In the genomic region with DNA sequence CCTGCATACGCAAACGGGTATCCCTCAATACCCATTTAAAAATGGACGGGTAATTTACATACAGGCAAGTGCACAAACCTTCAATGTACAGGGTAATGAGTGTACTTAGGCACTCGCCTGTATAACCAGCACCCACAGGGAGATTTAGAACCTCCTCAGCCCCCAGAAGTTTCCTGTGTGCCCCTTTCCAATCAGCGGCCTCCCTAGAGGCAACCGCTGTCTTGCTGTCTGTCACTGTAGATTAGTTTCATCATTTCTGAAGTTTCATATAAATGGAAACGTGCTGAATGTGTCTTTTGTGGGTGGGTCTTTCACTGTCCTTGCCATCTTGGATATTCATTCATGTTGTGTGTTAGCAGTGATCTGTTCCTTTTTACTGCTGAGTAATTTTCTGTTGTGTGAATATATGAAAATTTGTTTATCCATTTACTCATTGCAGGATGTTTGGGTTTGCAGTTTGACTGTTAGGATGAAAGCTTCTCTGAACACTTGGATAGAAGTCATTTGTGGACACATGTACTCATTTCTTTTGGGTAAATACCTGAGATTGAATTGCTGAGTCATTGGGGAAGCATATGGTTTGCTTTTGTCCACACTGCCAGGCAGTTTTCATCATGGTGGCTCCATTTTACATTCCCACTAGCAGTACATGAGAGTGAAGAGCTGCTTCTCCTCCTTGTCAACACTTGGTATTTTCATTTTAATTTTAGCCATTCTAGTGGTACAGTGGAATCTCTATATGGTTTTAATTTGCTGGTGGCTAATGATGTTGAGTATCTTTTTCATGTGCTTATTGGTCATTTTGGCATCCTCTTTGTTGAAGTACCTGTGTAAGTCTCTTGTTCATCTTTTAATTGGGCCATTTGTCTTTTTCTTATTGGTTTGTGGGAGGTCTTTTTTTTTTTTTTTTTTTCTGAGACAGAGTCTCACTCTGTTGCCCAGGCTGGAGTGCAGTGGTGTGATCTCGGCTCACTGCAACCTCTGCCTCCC, we compare ENCODE assay signal across 9 cellular contexts. TPM values are rescaled to one million over a fixed set of nuclear protein-coding genes. Genes with fewer than 3 reads are reported as not detected.
DNase-seq lines count a peak whose midpoint lies in the region; ATAC-seq, FAIRE-seq and TF ChIP-seq lines count a peak whose summit lies in the region.
"Had no signal": no experiment of that assay in that cellular context is flagged by ENCODE, and none has a peak within 500 bp of the region (broad histone marks: within the 10 kb centered on the region; RNA-seq: fewer than 3 reads in every experiment).

No MANE protein-coding gene starts in this region.

- peaks cover 2% of the 10 kb centered on the region for H3K9me3 Mint-ChIP-seq in activated naive CD8-positive, alpha-beta T cell (ENCODE audit: low read depth)

- H3K27ac Mint-ChIP-seq in activated naive CD8-positive, alpha-beta T cell, result peak overlapping the region; percentile 75
- H3K27ac Mint-ChIP-seq: mesothelial cell of epicardium had no signal

- ATAC-seq in A549, result no peak
- peak; percentile 34 for ATAC-seq in HG03571 (IDR thresholded peaks at IDR 0.05; ENCODE audit: unreplicated experiment)
- ATAC-seq in upper lobe of right lung, result no peak

- intact Hi-C loops in dorsolateral prefrontal cortex (cut with DNase I) (no loop called here), upper lobe of right lung (cut with DNase I) (no loop called here)

- H3K27me3 ChIP-seq in dorsolateral prefrontal cortex, result no peaks in the 10 kb centered on the region
- no peaks in the 10 kb centered on the region for H3K27me3 ChIP-seq in upper lobe of right lung

- H3K4me3 ChIP-seq in A549 (no peak overlapping the region), dorsolateral prefrontal cortex (no peak overlapping the region), upper lobe of right lung (no peak overlapping the region)

- POLR2A ChIA-PET in A549 (lab: Yijun Ruan, JAX), result no interaction called here

- peaks cover 3% of the 10 kb centered on the region for H3K36me3 Mint-ChIP-seq in activated naive CD8-positive, alpha-beta T cell

- FAIRE-seq in A549 (lab: Jason Lieb, UNC) (no peak), GM12892 (lab: Jason Lieb, UNC) (peak; percentile 53)

- H3K4me1 ChIP-seq in A549 (peaks cover 30% of the 10 kb centered on the region), upper lobe of right lung (peaks cover 28% of the 10 kb centered on the region)

- CTCF ChIA-PET in A549 (lab: Yijun Ruan, JAX), result no interaction called here

- TF ChIP-seq POLR2A in A549 (IDR thresholded peaks at IDR 0.05; ENCODE audit: low read length) (no peak), GM12892 (IDR thresholded peaks at IDR 0.05; ENCODE audit: low read depth, low read length) (no peak)

- no peaks in the 10 kb centered on the region for H3K36me3 ChIP-seq in upper lobe of right lung

- TF ChIP-seq EP300 in A549 (IDR thresholded peaks at IDR 0.05), result no peak

- peak overlapping the region; percentile 51 for H3K4me3 Mint-ChIP-seq in activated naive CD8-positive, alpha-beta T cell
- H3K4me3 Mint-ChIP-seq: mesothelial cell of epicardium had no signal

- H3K27ac ChIP-seq in A549, result peak overlapping the region; percentile 50 to 67
- H3K27ac ChIP-seq in dorsolateral prefrontal cortex, result no peak overlapping the region
- no peak overlapping the region for H3K27ac ChIP-seq in upper lobe of right lung

- TF ChIP-seq RAD21 in A549 (conservative IDR thresholded peaks at IDR 0.05 in 1 of 2, IDR thresholded peaks at IDR 0.05 in 1 of 2), result no peak

- H3K27me3 Mint-ChIP-seq in activated naive CD8-positive, alpha-beta T cell, result no peaks in the 10 kb centered on the region

- H3K9me3 ChIP-seq in A549, result no peaks in the 10 kb centered on the region
- no peaks in the 10 kb centered on the region for H3K9me3 ChIP-seq in upper lobe of right lung

- TF ChIP-seq CTCF in A549 (IDR thresholded peaks at IDR 0.05), result no peak
- TF ChIP-seq CTCF in dorsolateral prefrontal cortex (IDR thresholded peaks at IDR 0.05 in 54 of 56, conservative IDR thresholded peaks at IDR 0.05 in 2 of 56; ENCODE audit: low read depth in 1 of 56, partially characterized antibody in 56 of 56), result no peak
- TF ChIP-seq CTCF in upper lobe of right lung (IDR thresholded peaks at IDR 0.05), result no peak

- WGBS in A549 (ENCODE audit: missing lambda C conversion rate), result 90% methylated on average over 7 of the region's 8 CpGs

- peak overlapping the region; percentile 39; the same call in 2 of the 3 replicates for H3K4me2 ChIP-seq in A549

- H3K4me1 Mint-ChIP-seq in activated naive CD8-positive, alpha-beta T cell (ENCODE audit: low read depth), result peaks cover 65% of the 10 kb centered on the region

- DNase-seq in A549 (ENCODE audit: low read depth in 1 of 2, low spot score in 1 of 2), result peak in 1 of 2 experiments; percentile 48
- DNase-seq in GM12892 (ENCODE audit: insufficient read length), result no peak
- no peak for DNase-seq in dorsolateral prefrontal cortex
- no peak for DNase-seq in upper lobe of right lung
- no peak for DNase-seq in globus pallidus (ENCODE audit: low spot score)
- no peak for DNase-seq in UCSD-AML1 (lab: John Stamatoyannopoulos, UW; ENCODE audit: unreplicated experiment)

TF ChIP-seq in A549, 52 proteins besides CTCF, POLR2A, EP300 and RAD21:
- TF ChIP-seq POLR2AphosphoS2 (conservative IDR thresholded peaks at IDR 0.05; ENCODE audit: low read length) (no peak), NFE2L2 (conservative IDR thresholded peaks at IDR 0.05; ENCODE audit: low read length) (peak; percentile 78), FOSL2 (IDR thresholded peaks at IDR 0.05) (no peak), FOSL2 (CRISPR knock-in tag; IDR thresholded peaks at IDR 0.05) (0 out of 2 replicates have a peak, but pooled peaks have one; percentile 10), KDM1A (IDR thresholded peaks at IDR 0.05; ENCODE audit: low read depth) (no peak), ZNF302 (CRISPR knock-in tag; IDR thresholded peaks at IDR 0.05) (0 out of 2 replicates have a peak, but pooled peaks have one; percentile 22), EHMT2 (IDR thresholded peaks at IDR 0.05; ENCODE audit: low read depth) (no peak), CHD2 (IDR thresholded peaks at IDR 0.05; ENCODE audit: low read length, partially characterized antibody) (no peak), ZSCAN20 (CRISPR knock-in tag; IDR thresholded peaks at IDR 0.05) (0 out of 2 replicates have a peak, but pooled peaks have one; percentile 21), GATA3 (IDR thresholded peaks at IDR 0.05; ENCODE audit: borderline replicate concordance) (no peak), CHD4 (IDR thresholded peaks at IDR 0.05; ENCODE audit: borderline replicate concordance) (no peak), RCOR1 (IDR thresholded peaks at IDR 0.05; ENCODE audit: low read depth, low read length) (no peak), KDM5A (IDR thresholded peaks at IDR 0.05) (no peak), ZFP36 (IDR thresholded peaks at IDR 0.05; ENCODE audit: borderline replicate concordance, partially characterized antibody) (peak; percentile 83), SMC3 (IDR thresholded peaks at IDR 0.05) (no peak), HEYL (CRISPR knock-in tag; IDR thresholded peaks at IDR 0.05) (no peak), JUN (IDR thresholded peaks at IDR 0.05) (no peak), PBX3 (IDR thresholded peaks at IDR 0.05) (no peak), MAFK (IDR thresholded peaks at IDR 0.05; ENCODE audit: partially characterized antibody) (peak; percentile 90), JUNB (IDR thresholded peaks at IDR 0.05) (no peak), MAX (IDR thresholded peaks at IDR 0.05) (peak; percentile 29; the same call in 1 of the 2 replicates)

RNA-seq across cellular contexts. Expression of gene ADCY7, which starts 2.1 kb away (rescaled TPM):
- polyA plus RNA-seq in A549 (2011; rRNA removed), result 10.5 and 15.8 TPM in 2 replicates
- polyA plus RNA-seq in A549 (2012; cell fraction: cytosol; rRNA removed), result 16.6 and 25.2 TPM in 2 replicates
- polyA plus RNA-seq in A549 (2012; cell fraction: nucleus; rRNA removed), result 54.2 and 75.4 TPM in 2 replicates
- 14.9 to 19.5 TPM (median 18.7 TPM) in 3 replicates for polyA plus RNA-seq in A549 (2017; fragmentation: RNase III; extraction: RNeasy Plus Mini Kit Qiagen cat#74134 plus additional on column Dnase treatment)
- 40.8 and 47.1 TPM in 2 replicates for polyA minus RNA-seq in A549 (2011; rRNA and poly(A)+ RNA removed)
- polyA plus RNA-seq in GM12892 (2012; ENCODE audit: missing spikeins), result 21.9 TPM
- total RNA-seq in dorsolateral prefrontal cortex, result 10 to 100 TPM in 115 of 120 experiments, 1 to 10 TPM in 5; 6.5 to 45.5 (median 17.2) TPM
- 88.1 TPM for total RNA-seq in upper lobe of right lung

Comparison
In these comparisons a context has a peak if more than half of its experiments do, and no peak if none do; other contexts are left out.
1. H3K27ac ChIP-seq: peak in A549 (2 of 2); none in dorsolateral prefrontal cortex (0 of 59) and upper lobe of right lung (single experiment).